Comparison of ENCODE assay signal across 11 cellular contexts in genomic region chr15:81298606-81299005, GRCh38. TPM values are rescaled to one million over a fixed set of nuclear protein-coding genes. Genes with fewer than 3 reads are reported as not detected.
DNase-seq lines count a peak whose midpoint lies in the region; ATAC-seq, FAIRE-seq and TF ChIP-seq lines count a peak whose summit lies in the region.
"Had no signal": no experiment of that assay in that cellular context is flagged by ENCODE, and none has a peak within 500 bp of the region (broad histone marks: within the 10 kb centered on the region; RNA-seq: fewer than 3 reads in every experiment).

No MANE protein-coding gene starts in this region.

- H3K36me3 ChIP-seq in CD4-positive, CD25-positive, alpha-beta regulatory T cell (ENCODE audit: control insufficient read depth, insufficient read depth, low read length), result peaks cover 49% of the 10 kb centered on the region

- no peaks in the 10 kb centered on the region for H3K27me3 Mint-ChIP-seq in CD4-positive, CD25-positive, alpha-beta regulatory T cell
- H3K27me3 Mint-ChIP-seq in activated T-helper 17 cell treated with anti-CD3 and anti-CD28 coated beads, Interleukin-2, amount 50 U/mL, for 72 hours, result no peaks in the 10 kb centered on the region
- no peaks in the 10 kb centered on the region for H3K27me3 Mint-ChIP-seq in natural killer cell (ENCODE audit: low read depth in 2 of 2)

- DNase-seq in CD4-positive, CD25-positive, alpha-beta regulatory T cell, result no peak
- no peak for DNase-seq in GM12891 (ENCODE audit: insufficient read length, low spot score)
- no peak for DNase-seq in natural killer cell
- no peak for DNase-seq in cortex of kidney (lab: John Stamatoyannopoulos, UW)
- no peak for DNase-seq in RKO (ENCODE audit: low spot score)
- DNase-seq in EL, result no peak
- no peak for DNase-seq in stimulated activated CD4-positive, alpha-beta T cell treated with anti-CD3 and anti-CD28 coated beads, Interleukin-15, amount 100 ng/mL, for 24 hours
- DNase-seq: cerebellar nuclear complex, NCI-H2171 had no signal

- TF ChIP-seq CTCF in natural killer cell (IDR thresholded peaks at IDR 0.05), result no peak

- peak overlapping the region; percentile 98 to 100 (median 100) for H3K27ac Mint-ChIP-seq in CD4-positive, CD25-positive, alpha-beta regulatory T cell
- H3K27ac Mint-ChIP-seq in activated T-helper 17 cell treated with anti-CD3 and anti-CD28 coated beads, Interleukin-2, amount 50 U/mL, for 72 hours, result peak overlapping the region; percentile 97
- peak overlapping the region; percentile 97 to 98 for H3K27ac Mint-ChIP-seq in natural killer cell

- peak; percentile 77 for FAIRE-seq in GM12891 (lab: Jason Lieb, UNC)
- FAIRE-seq: TTC549 had no signal

- peaks cover 0 to 3% (median 0%) of the 10 kb centered on the region in 7 donors for H3K9me3 Mint-ChIP-seq in CD4-positive, CD25-positive, alpha-beta regulatory T cell
- H3K9me3 Mint-ChIP-seq in activated T-helper 17 cell treated with anti-CD3 and anti-CD28 coated beads, Interleukin-2, amount 50 U/mL, for 72 hours, result no peaks in the 10 kb centered on the region
- H3K9me3 Mint-ChIP-seq in natural killer cell, result no peaks in the 10 kb centered on the region

- H3K4me3 ChIP-seq in CD4-positive, CD25-positive, alpha-beta regulatory T cell (ENCODE audit: low read depth, low read length), result peak overlapping the region; percentile 97

- peak overlapping the region; percentile 94 for H3K27ac ChIP-seq in CD4-positive, CD25-positive, alpha-beta regulatory T cell (ENCODE audit: insufficient read depth, low read length, poor library complexity, severe bottlenecking)

- no peak for TF ChIP-seq POLR2A in GM12891 (IDR thresholded peaks at IDR 0.05; ENCODE audit: low read depth, low read length)

- H3K27me3 ChIP-seq in CD4-positive, CD25-positive, alpha-beta regulatory T cell (ENCODE audit: control insufficient read depth, insufficient read depth, low read length), result no peaks in the 10 kb centered on the region

- intact Hi-C loops in natural killer cell (cut with micrococcal nuclease), result no loop called here

- peak overlapping the region; percentile 99 to 100 (median 100) for H3K4me3 Mint-ChIP-seq in CD4-positive, CD25-positive, alpha-beta regulatory T cell
- peak overlapping the region; percentile 99 for H3K4me3 Mint-ChIP-seq in activated T-helper 17 cell treated with anti-CD3 and anti-CD28 coated beads, Interleukin-2, amount 50 U/mL, for 72 hours
- peak overlapping the region; percentile 99 for H3K4me3 Mint-ChIP-seq in natural killer cell

- peaks cover 69% of the 10 kb centered on the region for H3K4me1 ChIP-seq in CD4-positive, CD25-positive, alpha-beta regulatory T cell (ENCODE audit: control insufficient read depth, insufficient read depth, low read length, poor library complexity, severe bottlenecking)

- ATAC-seq in CD4-positive, CD25-positive, alpha-beta regulatory T cell (ENCODE audit: low read depth in 2 of 2), result no peak
- no peak for ATAC-seq in activated T-helper 17 cell treated with anti-CD3 and anti-CD28 coated beads, Interleukin-2, amount 50 U/mL, for 72 hours (replicated peaks)
- no peak for ATAC-seq in natural killer cell

- H3K36me3 Mint-ChIP-seq in CD4-positive, CD25-positive, alpha-beta regulatory T cell, result peaks cover 68% of the 10 kb centered on the region
- peaks cover 99% of the 10 kb centered on the region for H3K36me3 Mint-ChIP-seq in activated T-helper 17 cell treated with anti-CD3 and anti-CD28 coated beads, Interleukin-2, amount 50 U/mL, for 72 hours (ENCODE audit: low read depth)
- H3K36me3 Mint-ChIP-seq in natural killer cell, result peaks cover 32% of the 10 kb centered on the region

- H3K4me1 Mint-ChIP-seq in CD4-positive, CD25-positive, alpha-beta regulatory T cell, result peaks cover 34 to 64% (median 58%) of the 10 kb centered on the region in 4 donors
- peaks cover 59% of the 10 kb centered on the region for H3K4me1 Mint-ChIP-seq in activated T-helper 17 cell treated with anti-CD3 and anti-CD28 coated beads, Interleukin-2, amount 50 U/mL, for 72 hours
- peaks cover 100% of the 10 kb centered on the region in 2 donors for H3K4me1 Mint-ChIP-seq in natural killer cell

- H3K9me3 ChIP-seq in CD4-positive, CD25-positive, alpha-beta regulatory T cell (ENCODE audit: control insufficient read depth in 2 of 2, low read length in 2 of 2), result no peaks in the 10 kb centered on the region

TF ChIP-seq in GM12891, 5 proteins besides CTCF, POLR2A, EP300 and RAD21:
- TF ChIP-seq POLR2AphosphoS5 (IDR thresholded peaks at IDR 0.05; ENCODE audit: low read depth, low read length) (peak; percentile 7), SPI1 (IDR thresholded peaks at IDR 0.05; ENCODE audit: low read depth, low read length) (no peak), TAF1 (IDR thresholded peaks at IDR 0.05; ENCODE audit: low read depth, low read length) (no peak), POU2F2 (IDR thresholded peaks at IDR 0.05; ENCODE audit: low read depth, low read length) (no peak)

RNA-seq across cellular contexts. Expression of gene STARD5, which starts 25.3 kb away (rescaled TPM):
- 6.6 TPM for total RNA-seq in CD4-positive, CD25-positive, alpha-beta regulatory T cell
- polyA plus RNA-seq in CD4-positive, CD25-positive, alpha-beta regulatory T cell, result 1 to 10 TPM; 4.0 to 5.0 (median 4.1) TPM
- polyA plus RNA-seq in GM12891 (2012; ENCODE audit: low read depth, missing spikeins), result 1.8 TPM
- 1 to 10 TPM; 5.9 to 8.8 TPM for total RNA-seq in activated T-helper 17 cell treated with anti-CD3 and anti-CD28 coated beads, Interleukin-2, amount 50 U/mL, for 72 hours
- total RNA-seq in natural killer cell, result 1 to 10 TPM; 4.7 to 6.6 (median 6.3) TPM
